Comparison of ENCODE assay signal across 1 cellular context in the genomic region with DNA sequence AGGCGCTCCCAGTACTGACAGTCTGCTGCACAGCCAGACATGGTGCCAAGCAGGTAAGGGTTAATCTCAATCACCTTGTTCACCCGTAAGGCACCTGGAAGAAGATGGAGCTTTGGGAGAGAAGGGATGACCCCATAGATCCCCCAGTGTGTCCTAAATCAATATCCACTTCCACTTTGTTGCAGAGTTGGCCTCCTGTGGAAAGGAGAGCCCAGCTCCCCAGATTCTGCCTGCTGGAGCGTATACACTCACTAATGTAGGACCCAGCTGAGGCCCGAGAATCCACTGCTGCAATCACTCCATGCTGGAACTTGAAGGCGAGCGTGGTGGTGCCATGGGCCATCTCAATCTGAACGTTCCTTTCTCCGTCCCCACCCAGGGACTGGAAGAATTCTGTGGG.
TF ChIP-seq lines count a peak whose summit lies in the region.

No MANE protein-coding gene starts in this region.

TF ChIP-seq in GM12878, 131 proteins besides CTCF, POLR2A, EP300 and RAD21:
- no peak for TF ChIP-seq POLR2AphosphoS5 (IDR thresholded peaks at IDR 0.05; ENCODE audit: low read length)
- no peak for TF ChIP-seq CHD1 (IDR thresholded peaks at IDR 0.05; ENCODE audit: low read depth, low read length)
- TF ChIP-seq JUND (IDR thresholded peaks at IDR 0.05; ENCODE audit: low read depth, low read length), result no peak
- no peak for TF ChIP-seq EGR1 (IDR thresholded peaks at IDR 0.05; ENCODE audit: borderline replicate concordance in 1 of 2, low read depth in 2 of 2, low read length in 2 of 2)
- no peak for TF ChIP-seq CEBPB (IDR thresholded peaks at IDR 0.05; ENCODE audit: borderline replicate concordance in 1 of 2, low read depth in 2 of 2, low read length in 2 of 2)
